37 cellular contexts compared by ENCODE assay signal in genomic region chr20:56205350-56205749, GRCh38. TPM values are rescaled to one million over a fixed set of nuclear protein-coding genes. Genes with fewer than 3 reads are reported as not detected.
"Had no signal": no experiment of that assay in that cellular context is flagged by ENCODE, and none has a peak within 500 bp of the region (broad histone marks: within the 10 kb centered on the region; RNA-seq: fewer than 3 reads in every experiment).

No MANE protein-coding gene starts in this region.

- H3K27ac Mint-ChIP-seq: activated B cell treated with CpG ODN at 0.5 μM for 24 hours; activated CD8-positive, alpha-beta T cell treated with anti-CD3 and anti-CD28 coated beads for 36 hours; activated naive CD4-positive, alpha-beta T cell treated with anti-CD3 and anti-CD28 coated beads for 36 hours; activated naive CD4-positive, alpha-beta T cell treated with anti-CD3 and anti-CD28 coated beads, Interleukin-2, amount 50 U/mL, for 24 hours; activated naive CD8-positive, alpha-beta T cell treated with anti-CD3 and anti-CD28 coated beads for 36 hours; activated naive CD8-positive, alpha-beta T cell treated with anti-CD3 and anti-CD28 coated beads, Interleukin-2, amount 50 U/mL, for 24 hours; activated T-helper 17 cell treated with anti-CD3 and anti-CD28 coated beads, Interleukin-2, amount 50 U/mL, for 72 hours; dendritic cell treated with granulocyte-macrophage colony-stimulating factor and Interleukin-4, amounts not matched to agents 40 ng/mL and 50 ng/mL, for 4 days; endodermal cell; T-cell; T-helper 17 cell; T-helper 2 cell treated with Interferon-gamma antibody and Interleukin-4, amounts not matched to agents 5 μg/mL and 100 μg/mL, for 36 hours had no signal

- H3K27ac ChIP-seq: adrenal gland, body of pancreas, coronary artery, dorsolateral prefrontal cortex, esophagus muscularis mucosa, foreskin keratinocyte, gastrocnemius medialis, WERI-Rb-1 had no signal

- H3K27me3 ChIP-seq: adrenal gland, body of pancreas, foreskin keratinocyte, gastrocnemius medialis had no signal

- DNase-seq: activated B cell treated with CpG ODN at 0.5 μM for 24 hours; activated CD4-positive, alpha-beta T cell treated with anti-CD3 and anti-CD28 coated beads for 48 hours; activated CD4-positive, alpha-beta T cell treated with anti-CD3 and anti-CD28 coated beads, Interleukin-2, amount 50 U/mL, for 1 hour; activated CD4-positive, alpha-beta T cell treated with anti-CD3 and anti-CD28 coated beads, Interleukin-2, amount 50 U/mL, for 48 hours; activated CD8-positive, alpha-beta memory T cell treated with anti-CD3 and anti-CD28 coated beads for 24 hours; activated CD8-positive, alpha-beta T cell treated with anti-CD3 and anti-CD28 coated beads for 36 hours; activated effector memory CD4-positive, alpha-beta T cell treated with anti-CD3 and anti-CD28 coated beads, Interleukin-2, amount 50 U/mL, for 16 hours; activated naive CD4-positive, alpha-beta T cell treated with anti-CD3 and anti-CD28 coated beads for 36 hours; activated naive CD8-positive, alpha-beta T cell treated with anti-CD3 and anti-CD28 coated beads for 36 hours; activated naive CD8-positive, alpha-beta T cell treated with anti-CD3 and anti-CD28 coated beads, Interleukin-2, amount 50 U/mL, for 24 hours; activated T-cell treated with anti-CD3 and anti-CD28 coated beads, Interleukin-2, amount 50 U/mL, for 4 hours; adrenal gland; amygdala; aorta; body of pancreas; dorsolateral prefrontal cortex; effector memory CD4-positive, alpha-beta T cell; endodermal cell; erythroblast; gastrocnemius medialis; glutamatergic neuron; SW 1271; T-cell; T-helper 17 cell; T1000; WERI-Rb-1 had no signal

- H3K36me3 ChIP-seq: adrenal gland, esophagus muscularis mucosa, gastrocnemius medialis, WERI-Rb-1 had no signal

- H3K27me3 Mint-ChIP-seq: dendritic cell treated with granulocyte-macrophage colony-stimulating factor and Interleukin-4, amounts not matched to agents 40 ng/mL and 50 ng/mL, for 4 days had no signal

- H3K36me3 Mint-ChIP-seq: activated naive CD4-positive, alpha-beta T cell treated with anti-CD3 and anti-CD28 coated beads, Interleukin-2, amount 50 U/mL, for 24 hours; activated naive CD8-positive, alpha-beta T cell treated with anti-CD3 and anti-CD28 coated beads for 36 hours; T-cell had no signal

- H3K9me3 ChIP-seq: adrenal gland, gastrocnemius medialis had no signal

- H3K4me1 Mint-ChIP-seq: activated B cell treated with CpG ODN at 0.5 μM for 24 hours; activated naive CD4-positive, alpha-beta T cell treated with anti-CD3 and anti-CD28 coated beads, Interleukin-2, amount 50 U/mL, for 24 hours; activated naive CD8-positive, alpha-beta T cell treated with anti-CD3 and anti-CD28 coated beads for 36 hours; activated naive CD8-positive, alpha-beta T cell treated with anti-CD3 and anti-CD28 coated beads, Interleukin-2, amount 50 U/mL, for 24 hours; activated T-helper 17 cell treated with anti-CD3 and anti-CD28 coated beads, Interleukin-2, amount 50 U/mL, for 72 hours; central memory CD8-positive, alpha-beta T cell; endodermal cell; T-cell; T-helper 17 cell had no signal

- H3K4me1 ChIP-seq: adrenal gland, body of pancreas, esophagus muscularis mucosa, foreskin keratinocyte, gastrocnemius medialis had no signal

- ATAC-seq: activated CD4-positive, CD25-positive, alpha-beta regulatory T cell treated with anti-CD3 and anti-CD28 coated beads, Interleukin-2, amount 50 U/mL, for 24 hours; activated CD8-positive, alpha-beta T cell treated with anti-CD3 and anti-CD28 coated beads for 36 hours; activated naive CD8-positive, alpha-beta T cell treated with anti-CD3 and anti-CD28 coated beads, Interleukin-2, amount 50 U/mL, for 24 hours; activated T-cell treated with anti-CD3 and anti-CD28 coated beads, Interleukin-2, amount 50 U/mL, for 4 hours; activated T-helper 17 cell treated with anti-CD3 and anti-CD28 coated beads, Interleukin-2, amount 50 U/mL, for 72 hours; body of pancreas; foreskin keratinocyte; gastrocnemius medialis; T-cell; T-helper 17 cell had no signal

- H3K4me3 Mint-ChIP-seq: activated B cell treated with CpG ODN at 0.5 μM for 24 hours; activated CD8-positive, alpha-beta T cell treated with anti-CD3 and anti-CD28 coated beads for 36 hours; activated naive CD4-positive, alpha-beta T cell treated with anti-CD3 and anti-CD28 coated beads for 36 hours; activated naive CD4-positive, alpha-beta T cell treated with anti-CD3 and anti-CD28 coated beads, Interleukin-2, amount 50 U/mL, for 24 hours; activated naive CD8-positive, alpha-beta T cell treated with anti-CD3 and anti-CD28 coated beads for 36 hours; activated naive CD8-positive, alpha-beta T cell treated with anti-CD3 and anti-CD28 coated beads, Interleukin-2, amount 50 U/mL, for 24 hours; activated T-cell treated with anti-CD3 and anti-CD28 coated beads, Interleukin-2, amount 50 U/mL, for 4 hours; activated T-helper 17 cell treated with anti-CD3 and anti-CD28 coated beads, Interleukin-2, amount 50 U/mL, for 72 hours; central memory CD8-positive, alpha-beta T cell; dendritic cell treated with granulocyte-macrophage colony-stimulating factor and Interleukin-4, amounts not matched to agents 40 ng/mL and 50 ng/mL, for 4 days; endodermal cell; T-cell; T-helper 17 cell; T-helper 2 cell treated with Interferon-gamma antibody and Interleukin-4, amounts not matched to agents 5 μg/mL and 100 μg/mL, for 36 hours had no signal

- H3K4me3 ChIP-seq: adrenal gland, body of pancreas, coronary artery, dorsolateral prefrontal cortex, esophagus muscularis mucosa, gastrocnemius medialis had no signal

RNA-seq across cellular contexts. Expression of gene MC3R, which starts 43.2 kb away (rescaled TPM):
- total RNA-seq: activated B cell treated with CpG ODN at 0.5 μM for 24 hours; activated CD8-positive, alpha-beta T cell treated with anti-CD3 and anti-CD28 coated beads for 36 hours; activated naive CD4-positive, alpha-beta T cell treated with anti-CD3 and anti-CD28 coated beads for 36 hours; activated naive CD8-positive, alpha-beta T cell treated with anti-CD3 and anti-CD28 coated beads for 36 hours; activated T-cell treated with anti-CD3 and anti-CD28 coated beads, Interleukin-2, amount 50 U/mL, for 4 hours; activated T-helper 17 cell treated with anti-CD3 and anti-CD28 coated beads, Interleukin-2, amount 50 U/mL, for 72 hours; adrenal gland; aorta; body of pancreas; cardiac septum; cerebellum; endodermal cell; esophagus muscularis mucosa; foreskin keratinocyte; gastrocnemius medialis; T-cell; T-helper 17 cell had no signal
- polyA plus RNA-seq: adrenal gland, aorta, foreskin keratinocyte had no signal
